Comparison of ENCODE assay signal across 17 cellular contexts in genomic region chr1:115182012-115182715, GRCh38.
DNase-seq lines count a peak whose midpoint lies in the region; ATAC-seq and TF ChIP-seq lines count a peak whose summit lies in the region.
"Had no signal": no experiment of that assay in that cellular context is flagged by ENCODE, and none has a peak within 500 bp of the region (broad histone marks: within the 10 kb centered on the region; RNA-seq: fewer than 3 reads in every experiment).

No MANE protein-coding gene starts in this region.

- H3K4me1 Mint-ChIP-seq in activated CD4-positive, alpha-beta T cell treated with anti-CD3 and anti-CD28 coated beads, Interleukin-2, amount 10 ng/mL, durations not matched to agents 24 days and 14 days, result peaks cover 9% of the 10 kb centered on the region
- H3K4me1 Mint-ChIP-seq in CD4-positive, alpha-beta T cell (ENCODE audit: low read depth), result no peaks in the 10 kb centered on the region
- H3K4me1 Mint-ChIP-seq: naive B cell had no signal

- ATAC-seq in foreskin keratinocyte (peak; percentile 71), HG02642 (IDR thresholded peaks at IDR 0.05; ENCODE audit: poor library complexity, unreplicated experiment) (no peak)
- no peak for ATAC-seq in CD4-positive, alpha-beta T cell (ENCODE audit: poor library complexity)

- H3K9me3 Mint-ChIP-seq in activated CD4-positive, alpha-beta T cell treated with anti-CD3 and anti-CD28 coated beads, Interleukin-2, amount 10 ng/mL, durations not matched to agents 24 days and 14 days, result no peaks in the 10 kb centered on the region
- no peaks in the 10 kb centered on the region for H3K9me3 Mint-ChIP-seq in CD4-positive, alpha-beta T cell
- H3K9me3 Mint-ChIP-seq: naive B cell had no signal

- no peaks in the 10 kb centered on the region for H3K9me3 ChIP-seq in CD4-positive, alpha-beta T cell (ENCODE audit: control insufficient read depth, low read length)
- H3K9me3 ChIP-seq: colonic mucosa, prostate gland had no signal

- H3K4me3 Mint-ChIP-seq in activated CD4-positive, alpha-beta T cell treated with anti-CD3 and anti-CD28 coated beads, Interleukin-2, amount 10 ng/mL, durations not matched to agents 24 days and 14 days, result no peak overlapping the region
- H3K4me3 Mint-ChIP-seq in CD4-positive, alpha-beta T cell, result no peak overlapping the region
- H3K4me3 Mint-ChIP-seq: naive B cell had no signal

- intact Hi-C loops in activated CD4-positive, alpha-beta T cell treated with anti-CD3 and anti-CD28 coated beads, Interleukin-2, amount 10 ng/mL, durations not matched to agents 24 days and 14 days (cut with micrococcal nuclease), result no loop called here
- intact Hi-C loops in CD4-positive, alpha-beta T cell (cut with DNase I, micrococcal nuclease), result no loop called here

- H3K4me1 ChIP-seq in foreskin keratinocyte, result peaks cover 7% of the 10 kb centered on the region
- H3K4me1 ChIP-seq: colonic mucosa, prostate gland had no signal

- CTCF ChIA-PET in CD4-positive, alpha-beta T cell (lab: Charles Lee), result no interaction called here

- peak; percentile 7 for TF ChIP-seq CTCF in foreskin keratinocyte (conservative IDR thresholded peaks at IDR 0.05)
- TF ChIP-seq CTCF in CD4-positive, alpha-beta T cell (IDR thresholded peaks at IDR 0.05), result no peak

- H3K27ac ChIP-seq in foreskin keratinocyte, result no peak overlapping the region
- no peak overlapping the region for H3K27ac ChIP-seq in CD4-positive, alpha-beta T cell (ENCODE audit: low read depth, low read length)
- H3K27ac ChIP-seq: colonic mucosa, prostate gland, WERI-Rb-1 had no signal

- H3K36me3 Mint-ChIP-seq in activated CD4-positive, alpha-beta T cell treated with anti-CD3 and anti-CD28 coated beads, Interleukin-2, amount 10 ng/mL, durations not matched to agents 24 days and 14 days (ENCODE audit: low read depth), result no peaks in the 10 kb centered on the region
- H3K36me3 Mint-ChIP-seq in CD4-positive, alpha-beta T cell (ENCODE audit: low read depth), result no peaks in the 10 kb centered on the region
- H3K36me3 Mint-ChIP-seq: naive B cell had no signal

- no peaks in the 10 kb centered on the region for H3K27me3 ChIP-seq in foreskin keratinocyte
- H3K27me3 ChIP-seq in CD4-positive, alpha-beta T cell (ENCODE audit: control insufficient read depth, insufficient read depth, low read length), result no peaks in the 10 kb centered on the region
- H3K27me3 ChIP-seq: colonic mucosa had no signal

- DNase-seq in activated CD4-positive, alpha-beta T cell treated with anti-CD3 and anti-CD28 coated beads, Interleukin-2, amount 10 ng/mL, durations not matched to agents 24 days and 14 days, result peak; percentile 31
- DNase-seq in activated CD4-positive, alpha-beta T cell treated with anti-CD3 and anti-CD28 coated beads for 48 hours, result no peak
- peak; percentile 20 for DNase-seq in NCI-H524 treated with DMSO at 0.1 percent for 48 hours (lab: John Stamatoyannopoulos, UW)
- DNase-seq in foreskin keratinocyte, result peak; percentile 49 to 81
- DNase-seq in stimulated activated naive CD4-positive, alpha-beta T cell (lab: John Stamatoyannopoulos, UW), result no peak
- no peak for DNase-seq in T-helper 9 cell
- no peak for DNase-seq in CD4-positive, alpha-beta T cell
- DNase-seq: activated effector memory CD4-positive, alpha-beta T cell treated with Interleukin-2 at 50 U/mL for 16 hours; anterior cingulate cortex; colonic mucosa; hypothalamus; naive B cell; NCI-H1105; NCI-H446; WERI-Rb-1 had no signal

- no peaks in the 10 kb centered on the region for H3K27me3 Mint-ChIP-seq in activated CD4-positive, alpha-beta T cell treated with anti-CD3 and anti-CD28 coated beads, Interleukin-2, amount 10 ng/mL, durations not matched to agents 24 days and 14 days
- no peaks in the 10 kb centered on the region for H3K27me3 Mint-ChIP-seq in CD4-positive, alpha-beta T cell

- POLR2A ChIA-PET in CD4-positive, alpha-beta T cell (lab: Charles Lee), result no interaction called here

- H3K27ac Mint-ChIP-seq in activated CD4-positive, alpha-beta T cell treated with anti-CD3 and anti-CD28 coated beads, Interleukin-2, amount 10 ng/mL, durations not matched to agents 24 days and 14 days, result no peak overlapping the region
- no peak overlapping the region for H3K27ac Mint-ChIP-seq in CD4-positive, alpha-beta T cell

Comparison
In these comparisons a context has a peak if more than half of its experiments do, and no peak if none do; other contexts are left out.
1. DNase-seq: peak in activated CD4-positive, alpha-beta T cell treated with anti-CD3 and anti-CD28 coated beads, Interleukin-2, amount 10 ng/mL, durations not matched to agents 24 days and 14 days (single experiment), NCI-H524 treated with DMSO at 0.1 percent for 48 hours (single experiment) and foreskin keratinocyte (2 of 2); none in activated CD4-positive, alpha-beta T cell treated with anti-CD3 and anti-CD28 coated beads for 48 hours (single experiment), stimulated activated naive CD4-positive, alpha-beta T cell (0 of 6), T-helper 9 cell (single experiment) and CD4-positive, alpha-beta T cell (0 of 10).